Comparison of ENCODE assay signal across 9 cellular contexts in the genomic region with DNA sequence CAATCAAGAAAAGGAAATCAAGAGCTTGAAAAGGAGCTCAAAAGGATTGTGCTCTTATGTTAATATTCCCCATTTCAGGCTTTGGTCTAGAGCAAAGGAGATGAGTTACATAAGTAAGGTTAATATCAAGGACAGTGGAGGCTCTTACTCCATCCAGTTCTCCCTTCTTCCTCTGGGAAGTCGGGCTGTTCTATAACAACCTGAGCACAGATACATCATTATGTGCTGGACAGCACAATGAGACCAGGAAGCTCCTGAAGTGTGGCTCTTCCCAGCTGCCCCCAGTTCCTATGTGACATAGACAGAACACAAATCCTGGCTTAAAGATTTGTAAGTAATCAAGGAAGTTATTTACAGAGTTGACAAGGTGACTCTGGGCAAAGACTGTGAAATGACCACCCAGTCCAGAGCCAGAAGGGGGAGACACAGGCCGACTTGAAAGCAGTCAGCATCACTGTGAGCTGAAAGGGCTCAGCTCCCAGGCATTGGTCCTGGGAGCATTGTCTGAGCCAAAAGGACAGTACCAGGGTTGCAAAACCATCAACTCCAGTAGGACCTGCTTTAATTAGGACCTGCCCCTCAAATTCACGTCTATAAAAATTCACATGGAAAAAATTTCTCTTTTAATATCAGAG.
A peak's percentile ranks its signal among the peaks of the same experiment; 100 is the strongest.
DNase-seq lines count a peak whose midpoint lies in the region; ATAC-seq and TF ChIP-seq lines count a peak whose summit lies in the region.
"Had no signal": no experiment of that assay in that cellular context is flagged by ENCODE, and none has a peak within 500 bp of the region (broad histone marks: within the 10 kb centered on the region; RNA-seq: fewer than 3 reads in every experiment).

No MANE protein-coding gene starts in this region.

- H3K27me3 Mint-ChIP-seq in H9 (ENCODE audit: low read depth), result no peaks in the 10 kb centered on the region; the same call in 1 of the 2 replicates
- H3K27me3 Mint-ChIP-seq: dendritic cell treated with granulocyte-macrophage colony-stimulating factor and Interleukin-4, amounts not matched to agents 40 ng/mL and 50 ng/mL, for 4 days had no signal

- H3K4me1 ChIP-seq in H9 (ENCODE audit: insufficient read depth, low read length) (no peaks in the 10 kb centered on the region), Peyer's patch (no peaks in the 10 kb centered on the region)

- H3K36me3 ChIP-seq in Peyer's patch, result no peaks in the 10 kb centered on the region

- DNase-seq in AG09319 (ENCODE audit: extremely low read depth, low read depth) (peak; percentile 74), H9 (peak; percentile 78), Peyer's patch (peak in 2 of 3 donors; percentile 61 to 74), fibroblast of pulmonary artery (ENCODE audit: low read depth) (peak; percentile 86), nucleus accumbens (lab: John Stamatoyannopoulos, UW) (peak in 39 of 56 donors; percentile 0 to 62 (median 14))

- H3K9me3 ChIP-seq in H9 (ENCODE audit: control insufficient read depth, low read depth, low read length), result no peaks in the 10 kb centered on the region
- H3K9me3 ChIP-seq in Peyer's patch, result no peaks in the 10 kb centered on the region

- H3K23ac ChIP-seq in H9 (ENCODE audit: insufficient read length, low read depth, low read length), result no peak overlapping the region

- no peaks in the 10 kb centered on the region for H3K27me3 ChIP-seq in H9 (ENCODE audit: insufficient read depth, low read length)
- H3K27me3 ChIP-seq in Peyer's patch, result no peaks in the 10 kb centered on the region

- no peak overlapping the region for H3K9ac ChIP-seq in H9 (ENCODE audit: extremely low read depth, insufficient read length, low read length)

- no peak overlapping the region for H3K14ac ChIP-seq in H9 (ENCODE audit: insufficient read depth, low read length)

- H3K79me1 ChIP-seq in H9 (ENCODE audit: insufficient read depth, low read depth, low read length, poor library complexity, severe bottlenecking), result no peaks in the 10 kb centered on the region

- H4K91ac ChIP-seq in H9 (ENCODE audit: insufficient read length, low read depth, low read length), result no peak overlapping the region

- no peak for TF ChIP-seq POLR2A in Peyer's patch (IDR thresholded peaks at IDR 0.05)

- H3K36me3 Mint-ChIP-seq in H9 (ENCODE audit: insufficient read depth in 1 of 3, low read depth in 3 of 3), result no peaks in the 10 kb centered on the region

- no peaks in the 10 kb centered on the region for H3K9me3 Mint-ChIP-seq in H9
- H3K9me3 Mint-ChIP-seq: dendritic cell treated with granulocyte-macrophage colony-stimulating factor and Interleukin-4, amounts not matched to agents 40 ng/mL and 50 ng/mL, for 4 days had no signal

- H2BK12ac ChIP-seq in H9 (ENCODE audit: insufficient read length, low read depth, low read length), result no peak overlapping the region

- no peak overlapping the region for H2BK120ac ChIP-seq in H9 (ENCODE audit: low read depth, low read length, poor library complexity, severe bottlenecking)

- H4K8ac ChIP-seq in H9 (replicated peaks; ENCODE audit: insufficient read length, low read depth, low read length), result no peak overlapping the region

- no peak overlapping the region for H3K4me3 Mint-ChIP-seq in H9
- H3K4me3 Mint-ChIP-seq: dendritic cell treated with granulocyte-macrophage colony-stimulating factor and Interleukin-4, amounts not matched to agents 40 ng/mL and 50 ng/mL, for 4 days had no signal

- TF ChIP-seq CTCF in AG09319 (IDR thresholded peaks at IDR 0.05; ENCODE audit: low read depth, low read length) (peak; percentile 95), H9 (conservative IDR thresholded peaks at IDR 0.05) (peak; percentile 85), Peyer's patch (IDR thresholded peaks at IDR 0.05) (peak in 4 of 6 experiments; percentile 37 to 66 (median 59)), fibroblast of pulmonary artery (IDR thresholded peaks at IDR 0.05; ENCODE audit: low read length, missing control alignments) (peak; percentile 95)

- ATAC-seq in GM21515 (IDR thresholded peaks at IDR 0.05; ENCODE audit: unreplicated experiment) (no peak), GM18511 (IDR thresholded peaks at IDR 0.05; ENCODE audit: unreplicated experiment) (no peak), GM21825 (IDR thresholded peaks at IDR 0.05; ENCODE audit: unreplicated experiment) (no peak)

- no peak overlapping the region for H2BK20ac ChIP-seq in H9 (ENCODE audit: low read depth, low read length, poor library complexity, severe bottlenecking)

- H2AFZ ChIP-seq in H9 (ENCODE audit: low read length), result peak overlapping the region; percentile 77

- H3K4ac ChIP-seq in H9 (ENCODE audit: low read depth, low read length), result no peak overlapping the region

- WGBS in H9 (ENCODE audit: extremely low coverage, insufficient read length, low lambda C conversion rate), result no CpG with 5 or more reads among the region's 3 CpGs

- H3K27ac Mint-ChIP-seq in H9, result no peak overlapping the region
- H3K27ac Mint-ChIP-seq: dendritic cell treated with granulocyte-macrophage colony-stimulating factor and Interleukin-4, amounts not matched to agents 40 ng/mL and 50 ng/mL, for 4 days had no signal

- no peak overlapping the region for H2BK15ac ChIP-seq in H9 (ENCODE audit: low read depth, low read length)

- H3K4me3 ChIP-seq in Peyer's patch, result no peak overlapping the region
- no peak overlapping the region for H3K4me3 ChIP-seq in fibroblast of pulmonary artery (replicated peaks; ENCODE audit: low read depth, low read length)

- no peak overlapping the region for H2BK5ac ChIP-seq in H9 (ENCODE audit: insufficient read length, low read length)

- H3K79me2 ChIP-seq in H9 (ENCODE audit: insufficient read depth, low read length), result no peaks in the 10 kb centered on the region

- H2AK5ac ChIP-seq in H9 (ENCODE audit: insufficient read length, low read length), result no peak overlapping the region

- no peak overlapping the region for H3T11ph ChIP-seq in H9 (ENCODE audit: low read length)

- H4K5ac ChIP-seq in H9 (ENCODE audit: insufficient read length, low read depth, low read length), result no peak overlapping the region

- no peaks in the 10 kb centered on the region for H3K23me2 ChIP-seq in H9 (ENCODE audit: insufficient read length, low read depth, low read length, poor library complexity, severe bottlenecking)

- H4K20me1 ChIP-seq in H9 (ENCODE audit: control insufficient read depth, insufficient read depth, insufficient read length), result no peaks in the 10 kb centered on the region

- H3K27ac ChIP-seq in H9 (ENCODE audit: insufficient read length, low read depth, low read length), result no peak overlapping the region
- H3K27ac ChIP-seq in Peyer's patch, result no peak overlapping the region

- H3K4me2 ChIP-seq in H9 (ENCODE audit: insufficient read depth, insufficient read length, low read length), result no peak overlapping the region

- H3K56ac ChIP-seq in H9 (ENCODE audit: insufficient read length, low read depth, low read length), result no peak overlapping the region

- no peak overlapping the region for H3K18ac ChIP-seq in H9 (ENCODE audit: insufficient read length, low read depth, low read length)

- H3K4me1 Mint-ChIP-seq in H9, result peaks cover 11 to 12% of the 10 kb centered on the region in 2 experiments

Comparison
In these comparisons a context has a peak if more than half of its experiments do, and no peak if none do; other contexts are left out.
1. DNase-seq: peak in every context shown above with its lines; median percentile 86 in fibroblast of pulmonary artery; 78 in H9; 74 in AG09319; 68 in Peyer's patch; 14 in nucleus accumbens.